Comparison of ENCODE assay signal across 8 cellular contexts in the genomic region with DNA sequence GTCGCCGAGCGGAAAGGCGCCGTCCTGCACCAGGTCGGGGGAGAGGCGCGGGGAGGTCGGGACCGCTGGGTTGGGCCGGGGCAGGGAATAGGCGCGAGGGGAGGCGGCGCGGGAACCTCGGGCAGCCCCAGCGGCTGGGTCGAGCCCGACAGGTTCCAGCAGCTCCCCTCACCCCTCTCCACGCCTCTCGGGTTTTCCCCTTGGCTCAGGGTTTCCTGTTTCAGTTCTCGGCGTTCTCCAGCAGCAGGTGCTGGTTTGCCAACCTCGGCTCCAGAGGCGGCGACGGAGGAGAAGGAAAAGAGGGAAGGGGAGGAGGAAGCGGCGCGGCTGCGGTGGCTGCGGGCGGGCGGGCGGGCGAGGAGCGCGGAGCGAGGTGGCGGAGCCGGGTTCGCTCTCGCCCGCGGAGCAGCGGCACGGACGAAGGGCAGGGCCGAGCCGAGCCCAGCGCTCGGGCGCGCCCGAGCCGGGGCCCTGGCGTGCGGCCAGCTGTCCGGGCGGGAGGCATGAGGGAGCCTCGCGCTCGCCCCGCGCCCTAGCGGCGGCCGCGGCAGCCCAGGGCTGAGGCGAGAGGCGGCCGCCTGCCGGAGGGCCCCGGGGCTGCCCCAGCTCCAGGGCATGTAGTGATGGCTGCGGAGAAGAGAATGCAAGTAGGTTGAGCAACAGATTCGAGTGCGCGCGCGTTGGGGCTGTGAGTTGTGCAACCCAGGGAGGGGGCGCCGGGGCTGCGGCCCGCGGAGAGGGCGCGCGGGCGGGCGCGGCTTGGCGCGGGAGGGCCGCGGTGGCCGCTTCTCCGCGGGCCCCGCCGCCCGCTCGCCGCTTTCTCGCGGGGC. TPM values are rescaled to one million over a fixed set of nuclear protein-coding genes. Genes with fewer than 3 reads are reported as not detected.
DNase-seq lines count a peak whose midpoint lies in the region; ATAC-seq, FAIRE-seq and TF ChIP-seq lines count a peak whose summit lies in the region.

A gene (plus strand): TSS at position 816 of the 830 bp plus-strand sequence. CDS start 20 bp downstream, outside the sequence.

- H3K27me3 Mint-ChIP-seq in activated T-helper 17 cell treated with anti-CD3 and anti-CD28 coated beads, Interleukin-2, amount 50 U/mL, for 72 hours, result peaks cover 38% of the 10 kb centered on the region
- H3K27me3 Mint-ChIP-seq in nephron progenitor cell (ENCODE audit: low read depth, poor library complexity), result peaks cover 6% of the 10 kb centered on the region

- peak within 1 kb of the TSS; percentile 78 for H3K4me3 Mint-ChIP-seq in activated T-helper 17 cell treated with anti-CD3 and anti-CD28 coated beads, Interleukin-2, amount 50 U/mL, for 72 hours
- peak within 1 kb of the TSS; percentile 92 for H3K4me3 Mint-ChIP-seq in nephron progenitor cell

- TF ChIP-seq CTCF in GM20000 (IDR thresholded peaks at IDR 0.05; ENCODE audit: extremely low read depth, missing control alignments) (peak; percentile 71), nephron progenitor cell (IDR thresholded peaks at IDR 0.05) (no peak)

- H3K36me3 Mint-ChIP-seq in activated T-helper 17 cell treated with anti-CD3 and anti-CD28 coated beads, Interleukin-2, amount 50 U/mL, for 72 hours (ENCODE audit: low read depth), result peaks cover 15% of the 10 kb centered on the region
- no peaks in the 10 kb centered on the region for H3K36me3 Mint-ChIP-seq in nephron progenitor cell (ENCODE audit: low read depth)

- DNase-seq in DMS53 treated with DMSO at 0.1 percent for 48 hours (lab: John Stamatoyannopoulos, UW; ENCODE audit: unreplicated experiment), result peak; percentile 70
- peak; percentile 88 for DNase-seq in GM20000 (ENCODE audit: low spot score)
- DNase-seq in NCI-H82 treated with DMSO at 0.1 percent for 48 hours (lab: John Stamatoyannopoulos, UW; ENCODE audit: unreplicated experiment), result peak; percentile 31
- peak; percentile 72 to 82 for DNase-seq in frontal cortex (ENCODE audit: low spot score in 2 of 2)
- DNase-seq in nephron progenitor cell, result peak; percentile 78
- DNase-seq in urothelium cell line (ENCODE audit: low spot score), result peak; percentile 87

- H3K27ac Mint-ChIP-seq in activated T-helper 17 cell treated with anti-CD3 and anti-CD28 coated beads, Interleukin-2, amount 50 U/mL, for 72 hours, result peak within 1 kb of the TSS; percentile 86
- peak within 1 kb of the TSS; percentile 98 for H3K27ac Mint-ChIP-seq in nephron progenitor cell

- FAIRE-seq in frontal cortex (lab: Jason Lieb, UNC) (no peak), urothelium cell line (lab: Jason Lieb, UNC) (peak; percentile 35)

- H3K4me1 Mint-ChIP-seq in activated T-helper 17 cell treated with anti-CD3 and anti-CD28 coated beads, Interleukin-2, amount 50 U/mL, for 72 hours, result peaks cover 11% of the 10 kb centered on the region
- peaks cover 33% of the 10 kb centered on the region for H3K4me1 Mint-ChIP-seq in nephron progenitor cell

- peak; percentile 74 for ATAC-seq in HG03571 (IDR thresholded peaks at IDR 0.05; ENCODE audit: unreplicated experiment)
- ATAC-seq in activated T-helper 17 cell treated with anti-CD3 and anti-CD28 coated beads, Interleukin-2, amount 50 U/mL, for 72 hours (replicated peaks), result peak; percentile 58

- no peaks in the 10 kb centered on the region for H3K9me3 Mint-ChIP-seq in activated T-helper 17 cell treated with anti-CD3 and anti-CD28 coated beads, Interleukin-2, amount 50 U/mL, for 72 hours
- no peaks in the 10 kb centered on the region for H3K9me3 Mint-ChIP-seq in nephron progenitor cell

RNA-seq across cellular contexts. Expression of the gene that starts here (rescaled TPM):
- total RNA-seq in activated T-helper 17 cell treated with anti-CD3 and anti-CD28 coated beads, Interleukin-2, amount 50 U/mL, for 72 hours, result 1 to 10 TPM; 2.9 to 5.8 TPM
- 28.9 TPM for total RNA-seq in frontal cortex

Comparison
In these comparisons a context has a peak if more than half of its experiments do, and no peak if none do; other contexts are left out.
1. Peak in every context shown above with its lines: DNase-seq and ATAC-seq.
2. DNase-seq: peak in every context shown above with its lines; median percentile 88 in GM20000; 87 in urothelium cell line; 78 in nephron progenitor cell; 77 in frontal cortex; 70 in DMS53 treated with DMSO at 0.1 percent for 48 hours; 31 in NCI-H82 treated with DMSO at 0.1 percent for 48 hours.